ENCODE assay signal across 17 cellular contexts in genomic region chr1:178606839-178607238, GRCh38.
"Had no signal": no experiment of that assay in that cellular context is flagged by ENCODE, and none has a peak within 500 bp of the region (broad histone marks: within the 10 kb centered on the region; RNA-seq: fewer than 3 reads in every experiment).

No MANE protein-coding gene starts in this region.

- H3K4me3 ChIP-seq: adrenal gland, heart right ventricle, left ventricle myocardium inferior, right atrium auricular region, upper lobe of left lung had no signal

- H3K9me3 ChIP-seq: adrenal gland, heart right ventricle, left ventricle myocardium inferior, neutrophil, right atrium auricular region, upper lobe of left lung had no signal

- DNase-seq: activated CD4-positive, alpha-beta T cell treated with anti-CD3 and anti-CD28 coated beads, Interleukin-2, amount 50 U/mL, for 1 hour; activated naive CD4-positive, alpha-beta T cell treated with anti-CD3 and anti-CD28 coated beads for 36 hours; activated T-cell treated with anti-CD3 and anti-CD28 coated beads for 4 hours; adrenal gland; effector CD4-positive, alpha-beta T cell; heart right ventricle; islet precursor cell; left ventricle myocardium inferior; small intestine; T-helper 17 cell had no signal

- H3K4me1 Mint-ChIP-seq: activated T-helper 17 cell treated with anti-CD3 and anti-CD28 coated beads, Interleukin-2, amount 50 U/mL, for 72 hours; stimulated activated effector memory CD8-positive, alpha-beta T cell treated with anti-CD3 and anti-CD28 coated beads, Interleukin-12 subunit alpha, Interleukin-12 subunit beta, amount 100 ng/mL, for 72 hours; T-helper 17 cell had no signal

- H3K36me3 ChIP-seq: adrenal gland, heart right ventricle, left ventricle myocardium inferior, neutrophil, right atrium auricular region, upper lobe of left lung had no signal

- H3K27ac Mint-ChIP-seq: activated naive CD4-positive, alpha-beta T cell treated with anti-CD3 and anti-CD28 coated beads for 36 hours; activated T-helper 17 cell treated with anti-CD3 and anti-CD28 coated beads, Interleukin-2, amount 50 U/mL, for 72 hours; stimulated activated effector memory CD8-positive, alpha-beta T cell treated with anti-CD3 and anti-CD28 coated beads, Interleukin-12 subunit alpha, Interleukin-12 subunit beta, amount 100 ng/mL, for 72 hours; T-helper 17 cell had no signal

- H3K27ac ChIP-seq: adrenal gland, heart right ventricle, left ventricle myocardium inferior, neutrophil, right atrium auricular region, upper lobe of left lung had no signal

- H3K4me3 Mint-ChIP-seq: activated naive CD4-positive, alpha-beta T cell treated with anti-CD3 and anti-CD28 coated beads for 36 hours; activated T-helper 17 cell treated with anti-CD3 and anti-CD28 coated beads, Interleukin-2, amount 50 U/mL, for 72 hours; stimulated activated effector memory CD8-positive, alpha-beta T cell treated with anti-CD3 and anti-CD28 coated beads, Interleukin-12 subunit alpha, Interleukin-12 subunit beta, amount 100 ng/mL, for 72 hours; T-helper 17 cell had no signal

- H3K27me3 ChIP-seq: adrenal gland, heart right ventricle, neutrophil, right atrium auricular region, upper lobe of left lung had no signal

- H3K9me3 Mint-ChIP-seq: activated naive CD4-positive, alpha-beta T cell treated with anti-CD3 and anti-CD28 coated beads for 36 hours; activated T-helper 17 cell treated with anti-CD3 and anti-CD28 coated beads, Interleukin-2, amount 50 U/mL, for 72 hours; stimulated activated effector memory CD8-positive, alpha-beta T cell treated with anti-CD3 and anti-CD28 coated beads, Interleukin-12 subunit alpha, Interleukin-12 subunit beta, amount 100 ng/mL, for 72 hours had no signal

- H3K36me3 Mint-ChIP-seq: stimulated activated effector memory CD8-positive, alpha-beta T cell treated with anti-CD3 and anti-CD28 coated beads, Interleukin-12 subunit alpha, Interleukin-12 subunit beta, amount 100 ng/mL, for 72 hours had no signal

- H3K27me3 Mint-ChIP-seq: activated T-helper 17 cell treated with anti-CD3 and anti-CD28 coated beads, Interleukin-2, amount 50 U/mL, for 72 hours had no signal

- FAIRE-seq: colon, frontal cortex, small intestine had no signal
